In the genomic region with DNA sequence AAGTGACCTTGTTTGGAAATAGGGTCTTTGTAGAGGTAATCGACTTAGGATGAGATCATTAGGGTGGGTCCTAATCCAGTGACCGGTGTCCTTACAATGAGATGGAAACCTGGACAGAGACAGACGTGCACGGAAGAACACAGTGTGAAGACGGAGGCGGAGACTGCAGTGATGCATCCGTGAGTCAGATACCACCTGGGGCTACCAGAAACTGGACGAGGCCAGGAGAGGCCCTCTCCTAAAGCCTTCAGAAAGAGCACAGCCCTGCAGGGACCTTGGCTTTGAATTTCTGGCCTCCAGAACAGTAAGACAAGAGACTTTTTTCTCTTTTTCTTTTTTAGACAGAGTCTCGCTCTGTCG, we compare ENCODE assay signal across 21 cellular contexts.
DNase-seq lines count a peak whose midpoint lies in the region; FAIRE-seq and TF ChIP-seq lines count a peak whose summit lies in the region.
"Had no signal": no experiment of that assay in that cellular context is flagged by ENCODE, and none has a peak within 500 bp of the region (broad histone marks: within the 10 kb centered on the region; RNA-seq: fewer than 3 reads in every experiment).

No MANE protein-coding gene starts in this region.

- no peaks in the 10 kb centered on the region for H3K27me3 Mint-ChIP-seq in MCF 10A (ENCODE audit: insufficient read depth, unreplicated experiment)
- H3K27me3 Mint-ChIP-seq: activated T-cell treated with anti-CD3 and anti-CD28 coated beads, Interleukin-2, amount 50 U/mL, for 24 hours had no signal

- TF ChIP-seq POLR2A in breast epithelium (IDR thresholded peaks at IDR 0.05) (no peak), sigmoid colon (IDR thresholded peaks at IDR 0.05) (no peak)

- H4K20me1 ChIP-seq in SK-N-SH (ENCODE audit: insufficient read depth) = no peaks in the 10 kb centered on the region

- H3K27ac Mint-ChIP-seq in MCF 10A (ENCODE audit: low read depth, unreplicated experiment) = peak overlapping the region; percentile 55
- H3K27ac Mint-ChIP-seq: activated naive CD4-positive, alpha-beta T cell treated with anti-CD3 and anti-CD28 coated beads, Interleukin-2, amount 50 U/mL, for 24 hours; activated T-cell treated with anti-CD3 and anti-CD28 coated beads, Interleukin-2, amount 50 U/mL, for 24 hours; CD4-positive, CD25-positive, alpha-beta regulatory T cell; stimulated activated naive B cell treated with anti-CD40 and anti-IgM and Interleukin-4, amounts not matched to agents 10 μg/mL and 1 μg/mL and 100 μg/mL, for 72 hours had no signal

- H3K9me3 ChIP-seq in breast epithelium (no peaks in the 10 kb centered on the region), SK-N-SH (no peaks in the 10 kb centered on the region), sigmoid colon (no peaks in the 10 kb centered on the region), kidney (ENCODE audit: control insufficient read depth in 1 of 2, low read length in 2 of 2) (no peaks in the 10 kb centered on the region)
- H3K9me3 ChIP-seq: pancreas, SJSA1, upper lobe of left lung had no signal

- H3F3A ChIP-seq in SK-N-SH (replicated peaks; ENCODE audit: insufficient read depth) = no peaks in the 10 kb centered on the region

- H3K9me2 ChIP-seq in SK-N-SH = no peaks in the 10 kb centered on the region

- TF ChIP-seq EP300 in SK-N-SH (IDR thresholded peaks at IDR 0.05; ENCODE audit: borderline replicate concordance in 1 of 2, low read depth in 1 of 2, low read length in 1 of 2) (no peak), sigmoid colon (IDR thresholded peaks at IDR 0.05) (no peak)

- no peaks in the 10 kb centered on the region for H3K4me1 ChIP-seq in breast epithelium
- no peaks in the 10 kb centered on the region; a peak in 1 of 4 replicates for H3K4me1 ChIP-seq in SK-N-SH (ENCODE audit: control insufficient read depth in 1 of 2, insufficient read depth in 2 of 2, low read depth in 1 of 2, low read length in 1 of 2)
- no peaks in the 10 kb centered on the region for H3K4me1 ChIP-seq in sigmoid colon
- peaks cover 12 to 22% of the 10 kb centered on the region in 2 donors for H3K4me1 ChIP-seq in kidney (ENCODE audit: control insufficient read depth in 1 of 2, insufficient read depth in 1 of 2, low read depth in 1 of 2, low read length in 2 of 2)
- H3K4me1 ChIP-seq: pancreas, SJSA1 had no signal

- H3K4me1 Mint-ChIP-seq in MCF 10A (ENCODE audit: insufficient read depth, unreplicated experiment) = peaks cover 55% of the 10 kb centered on the region
- H3K4me1 Mint-ChIP-seq: activated naive CD4-positive, alpha-beta T cell treated with anti-CD3 and anti-CD28 coated beads, Interleukin-2, amount 50 U/mL, for 24 hours; CD4-positive, CD25-positive, alpha-beta regulatory T cell had no signal

- H3K4me3 ChIP-seq in breast epithelium (no peak overlapping the region), SK-N-SH (ENCODE audit: low read depth in 2 of 2, low read length in 1 of 2) (no peak overlapping the region), sigmoid colon (no peak overlapping the region), kidney (ENCODE audit: low read length in 2 of 2) (no peak overlapping the region)
- H3K4me3 ChIP-seq: dorsolateral prefrontal cortex, pancreas, SJSA1, upper lobe of left lung had no signal

- H3K9ac ChIP-seq in SK-N-SH = no peak overlapping the region
- no peak overlapping the region for H3K9ac ChIP-seq in kidney (ENCODE audit: low read length in 2 of 2)

- peak overlapping the region; percentile 32 for H3K4me3 Mint-ChIP-seq in MCF 10A (ENCODE audit: unreplicated experiment)
- H3K4me3 Mint-ChIP-seq: activated naive CD4-positive, alpha-beta T cell treated with anti-CD3 and anti-CD28 coated beads, Interleukin-2, amount 50 U/mL, for 24 hours; activated T-cell treated with anti-CD3 and anti-CD28 coated beads, Interleukin-2, amount 50 U/mL, for 24 hours; CD4-positive, CD25-positive, alpha-beta regulatory T cell; stimulated activated naive B cell treated with anti-CD40 and anti-IgM and Interleukin-4, amounts not matched to agents 10 μg/mL and 1 μg/mL and 100 μg/mL, for 72 hours had no signal

- no peak for TF ChIP-seq RAD21 in SK-N-SH (IDR thresholded peaks at IDR 0.05; ENCODE audit: low read length)

- TF ChIP-seq CTCF in MCF 10A (IDR thresholded peaks at IDR 0.05; ENCODE audit: unreplicated experiment) (no peak), breast epithelium (IDR thresholded peaks at IDR 0.05) (no peak), SK-N-SH (IDR thresholded peaks at IDR 0.05) (no peak), sigmoid colon (IDR thresholded peaks at IDR 0.05) (no peak), kidney (IDR thresholded peaks at IDR 0.05; ENCODE audit: borderline replicate concordance, extremely low read depth, insufficient read depth) (no peak)

- H2AFZ ChIP-seq in SK-N-SH (ENCODE audit: low read depth) = no peak overlapping the region

- no TSS peak for BruUV-seq in MCF 10A (replicated peaks; lab: Mats Ljungman, UMichigan)

- no peak overlapping the region for H3K4me2 ChIP-seq in SK-N-SH

- intact Hi-C loops in MCF 10A (cut with micrococcal nuclease) = loop anchor here (2.0 to 10.0 kb wide), 3 partner anchors 74 to 84 kb away; no protein-coding TSS in a partner anchor
- intact Hi-C loops in breast epithelium (cut with DNase I; ENCODE audit: low total_unique reads) = no loop called here
- intact Hi-C loops in sigmoid colon (cut with DNase I) = no loop called here
- intact Hi-C loops in kidney (cut with DNase I) = no loop called here

- no peaks in the 10 kb centered on the region for H3K27me3 ChIP-seq in breast epithelium
- H3K27me3 ChIP-seq in SK-N-SH (ENCODE audit: insufficient read depth) = no peaks in the 10 kb centered on the region
- peaks cover 0 to 12% (median 3%) of the 10 kb centered on the region in 3 donors for H3K27me3 ChIP-seq in sigmoid colon
- H3K27me3 ChIP-seq: pancreas, upper lobe of left lung had no signal

- WGBS in SK-N-SH (ENCODE audit: low lambda C conversion rate) = 71% methylated on average over 10 of the region's 10 CpGs
- WGBS in sigmoid colon, 2 donors = 92% methylated on average over 10 of the region's 10 CpGs

- H3K27ac ChIP-seq in breast epithelium (no peak overlapping the region), SK-N-SH (ENCODE audit: low read depth in 2 of 2, low read length in 1 of 2) (no peak overlapping the region), sigmoid colon (no peak overlapping the region), kidney (ENCODE audit: low read depth in 2 of 2, low read length in 2 of 2) (no peak overlapping the region)
- H3K27ac ChIP-seq: 22Rv1, brain microvascular endothelial cell, dorsolateral prefrontal cortex, pancreas, SJSA1, upper lobe of left lung had no signal

- H3K36me3 ChIP-seq in breast epithelium (no peaks in the 10 kb centered on the region), SK-N-SH (replicated peaks in 1 of 2; ENCODE audit: control insufficient read depth in 1 of 2, insufficient read depth in 2 of 2, low read length in 1 of 2) (no peaks in the 10 kb centered on the region), sigmoid colon (no peaks in the 10 kb centered on the region), kidney (ENCODE audit: control insufficient read depth in 1 of 2, insufficient read depth in 2 of 2, low read length in 2 of 2) (peaks cover 0 to 5% of the 10 kb centered on the region in 2 donors)
- H3K36me3 ChIP-seq: brain microvascular endothelial cell, pancreas, SJSA1, upper lobe of left lung had no signal

- H3K9me3 Mint-ChIP-seq in MCF 10A (ENCODE audit: unreplicated experiment) = no peaks in the 10 kb centered on the region
- H3K9me3 Mint-ChIP-seq: activated naive CD4-positive, alpha-beta T cell treated with anti-CD3 and anti-CD28 coated beads, Interleukin-2, amount 50 U/mL, for 24 hours; activated T-cell treated with anti-CD3 and anti-CD28 coated beads, Interleukin-2, amount 50 U/mL, for 24 hours; stimulated activated naive B cell treated with anti-CD40 and anti-IgM and Interleukin-4, amounts not matched to agents 10 μg/mL and 1 μg/mL and 100 μg/mL, for 72 hours had no signal

- peaks cover 26% of the 10 kb centered on the region for H3K36me3 Mint-ChIP-seq in MCF 10A (ENCODE audit: insufficient read depth, unreplicated experiment)
- H3K36me3 Mint-ChIP-seq: activated naive CD4-positive, alpha-beta T cell treated with anti-CD3 and anti-CD28 coated beads, Interleukin-2, amount 50 U/mL, for 24 hours; CD4-positive, CD25-positive, alpha-beta regulatory T cell had no signal

- CTCF ChIA-PET in MCF 10A (lab: Yijun Ruan, JAX) = interaction anchor here (0.8 to 1.1 kb wide), 3 partner anchors 75 to 88 kb away, joined by 3 read pairs; no protein-coding TSS in a partner anchor
- CTCF ChIA-PET in SK-N-SH (lab: Yijun Ruan, JAX) = no interaction called here

- POLR2A ChIA-PET in MCF 10A (lab: Yijun Ruan, JAX) = interaction anchor here (0.7 to 2.5 kb wide), 7 partner anchors 60 to 92 kb away, joined by 3 to 10 read pairs (median 4); no protein-coding TSS in a partner anchor
- POLR2A ChIA-PET in SK-N-SH (lab: Yijun Ruan, JAX) = no interaction called here

- DNase-seq in MCF 10A (ENCODE audit: unreplicated experiment) = peak; percentile 94
- DNase-seq in breast epithelium (ENCODE audit: low spot score in 2 of 2) = no peak
- peak; percentile 48 for DNase-seq in SW480 (ENCODE audit: low spot score)
- peak; percentile 50 for DNase-seq in glomerular visceral epithelial cell (ENCODE audit: extremely low spot score)
- DNase-seq in SK-N-SH = no peak
- no peak for DNase-seq in sigmoid colon
- no peak for DNase-seq in kidney
- DNase-seq in NCI-H510A (lab: John Stamatoyannopoulos, UW) = no peak
- DNase-seq: activated CD4-positive, alpha-beta T cell treated with anti-CD3 and anti-CD28 coated beads, Interleukin-2, amount 50 U/mL, for 48 hours; activated T-cell treated with anti-CD3 and anti-CD28 coated beads, Interleukin-2, amount 50 U/mL, for 24 hours; brain microvascular endothelial cell; CD4-positive, CD25-positive, alpha-beta regulatory T cell; DMS79 treated with DMSO at 0.1 percent for 48 hours; NCI-H1417; stimulated activated naive B cell treated with anti-CD40 and anti-IgM and Interleukin-4, amounts not matched to agents 10 μg/mL and 1 μg/mL and 100 μg/mL, for 72 hours had no signal

- FAIRE-seq in kidney (lab: Jason Lieb, UNC) = no peak
- FAIRE-seq: pancreas had no signal

- H3K79me2 ChIP-seq in SK-N-SH (ENCODE audit: insufficient read depth) = no peaks in the 10 kb centered on the region

TF ChIP-seq in SK-N-SH, 30 proteins besides CTCF, POLR2A, EP300 and RAD21 (continues in another document):
- no peak for TF ChIP-seq GABPA (IDR thresholded peaks at IDR 0.05; ENCODE audit: low read depth)
- no peak for TF ChIP-seq NRF1 (IDR thresholded peaks at IDR 0.05; ENCODE audit: low read depth, low read length)
- TF ChIP-seq GATA2 (CRISPR knock-in tag; IDR thresholded peaks at IDR 0.05) = no peak

Comparison
In these comparisons a context has a peak if more than half of its experiments do, and no peak if none do; other contexts are left out.
1. DNase-seq: peak in MCF 10A (single experiment), SW480 (single experiment) and glomerular visceral epithelial cell (single experiment); none in breast epithelium (0 of 2), SK-N-SH (single experiment), sigmoid colon (single experiment), kidney (single experiment) and NCI-H510A (single experiment).